ENCODE assay signal across 9 cellular contexts in genomic region chr5:115884704-115885103, GRCh38.
"Had no signal": no experiment of that assay in that cellular context is flagged by ENCODE, and none has a peak within 500 bp of the region (broad histone marks: within the 10 kb centered on the region; RNA-seq: fewer than 3 reads in every experiment).

No MANE protein-coding gene starts in this region.

- H3K4me2 ChIP-seq: GM23338 had no signal

- H3K9me3 Mint-ChIP-seq: GM23338, H9, HFFc6 had no signal

- H3K27ac ChIP-seq: HL-60 had no signal

- DNase-seq: H9, HCEC 1CT, HFFc6, IMR-90 had no signal

- H3K4me1 Mint-ChIP-seq: GM23338 had no signal

- H3K4me3 Mint-ChIP-seq: GM23338, H9, HFFc6 had no signal

- H2AFZ ChIP-seq: GM23338 had no signal

- FAIRE-seq: H1, H54, K562 had no signal

- ATAC-seq: GM23338, K562 had no signal

- H3K27ac Mint-ChIP-seq: GM23338, HFFc6 had no signal

- H3K4me3 ChIP-seq: GM23338, K562 had no signal
